ENCODE assay signal across 16 cellular contexts in genomic region chr13:49304356-49304755, GRCh38. TPM values are rescaled to one million over a fixed set of nuclear protein-coding genes. Genes with fewer than 3 reads are reported as not detected.
DNase-seq lines count a peak whose midpoint lies in the region; ATAC-seq, FAIRE-seq and TF ChIP-seq lines count a peak whose summit lies in the region.
"Had no signal": no experiment of that assay in that cellular context is flagged by ENCODE, and none has a peak within 500 bp of the region (broad histone marks: within the 10 kb centered on the region; RNA-seq: fewer than 3 reads in every experiment).

No MANE protein-coding gene starts in this region.

- TF ChIP-seq POLR2A in sigmoid colon (IDR thresholded peaks at IDR 0.05) (no peak), thyroid gland (IDR thresholded peaks at IDR 0.05) (no peak)

- peak overlapping the region; percentile 83 for H3K27ac ChIP-seq in Karpas-422 (ENCODE audit: low read length)
- peak overlapping the region in 54 of 59 donors; percentile 10 to 95 (median 78) for H3K27ac ChIP-seq in dorsolateral prefrontal cortex
- peak overlapping the region; percentile 66 to 89 (median 84) for H3K27ac ChIP-seq in sigmoid colon
- H3K27ac ChIP-seq in thyroid gland: peak overlapping the region; percentile 68 to 82 (median 76)
- H3K27ac ChIP-seq: RWPE1 had no signal

- no peak overlapping the region for H3K4me2 ChIP-seq in Karpas-422 (ENCODE audit: low read depth, low read length, poor library complexity, severe bottlenecking)

- H3K9ac ChIP-seq in Karpas-422 (ENCODE audit: low read length): no peak overlapping the region

- no peaks in the 10 kb centered on the region for H4K20me1 ChIP-seq in Karpas-422 (ENCODE audit: insufficient read depth, low read depth, low read length)

- ATAC-seq in HG02885 (IDR thresholded peaks at IDR 0.05; ENCODE audit: poor library complexity, unreplicated experiment): no peak

- WGBS in sigmoid colon, 2 donors: 90 to 91% methylated on average over 12 of the region's 12 CpGs
- WGBS in thyroid gland, 2 donors: 91 to 97% methylated on average over 12 of the region's 12 CpGs

- no peak for TF ChIP-seq EP300 in sigmoid colon (IDR thresholded peaks at IDR 0.05)

- H3K79me2 ChIP-seq in Karpas-422 (ENCODE audit: low read length): no peaks in the 10 kb centered on the region

- intact Hi-C loops in dorsolateral prefrontal cortex (cut with DNase I): loop anchor here in 1 of 2 donors (5.0 kb wide), 1 partner anchor 303 kb away; no protein-coding TSS in a partner anchor
- intact Hi-C loops in sigmoid colon (cut with DNase I): loop anchor here (5.0 kb wide), 1 partner anchor 303 kb away; no protein-coding TSS in a partner anchor
- intact Hi-C loops in thyroid gland (cut with DNase I): loop anchor here (5.0 to 10.0 kb wide), 3 partner anchors 133 to 303 kb away; partner anchors contain the start of gene PHF11

- DNase-seq in Karpas-422 (no peak), dorsolateral prefrontal cortex (no peak), sigmoid colon (no peak), thyroid gland (no peak), NCI-H2227 (lab: John Stamatoyannopoulos, UW; ENCODE audit: unreplicated experiment) (no peak), NK-92 (lab: John Stamatoyannopoulos, UW; ENCODE audit: unreplicated experiment) (no peak), frontal cortex (ENCODE audit: low spot score in 2 of 2) (no peak)
- DNase-seq: Caco-2, DMS153, EL, GOT3, KBM-7, NCI-H1930, NCI-H446 had no signal

- H3K9me2 ChIP-seq in Karpas-422 (replicated peaks; ENCODE audit: insufficient read depth, low read length): no peaks in the 10 kb centered on the region

- no peaks in the 10 kb centered on the region for H3K9me3 ChIP-seq in Karpas-422 (ENCODE audit: low read length)
- no peaks in the 10 kb centered on the region for H3K9me3 ChIP-seq in sigmoid colon
- no peaks in the 10 kb centered on the region for H3K9me3 ChIP-seq in thyroid gland
- H3K9me3 ChIP-seq: Caco-2 had no signal

- H3K27me3 ChIP-seq in Karpas-422 (ENCODE audit: low read length): no peaks in the 10 kb centered on the region
- H3K27me3 ChIP-seq in dorsolateral prefrontal cortex: no peaks in the 10 kb centered on the region
- H3K27me3 ChIP-seq in sigmoid colon: no peaks in the 10 kb centered on the region
- H3K27me3 ChIP-seq in thyroid gland: no peaks in the 10 kb centered on the region

- no peak overlapping the region for H2AFZ ChIP-seq in Karpas-422 (ENCODE audit: low read length)

- no peak for FAIRE-seq in frontal cortex (lab: Jason Lieb, UNC)

- H3K4me3 ChIP-seq in Karpas-422 (ENCODE audit: low read length): no peak overlapping the region
- H3K4me3 ChIP-seq in dorsolateral prefrontal cortex: no peak overlapping the region
- H3K4me3 ChIP-seq in sigmoid colon: no peak overlapping the region
- H3K4me3 ChIP-seq in thyroid gland (replicated peaks in 1 of 3): no peak overlapping the region

- TF ChIP-seq CTCF in dorsolateral prefrontal cortex (IDR thresholded peaks at IDR 0.05 in 54 of 56, conservative IDR thresholded peaks at IDR 0.05 in 2 of 56; ENCODE audit: low read depth in 1 of 56, partially characterized antibody in 56 of 56) (no peak), sigmoid colon (IDR thresholded peaks at IDR 0.05) (no peak), thyroid gland (IDR thresholded peaks at IDR 0.05) (no peak)

- H3K36me3 ChIP-seq in Karpas-422 (ENCODE audit: insufficient read depth, low read length) (peaks cover 6% of the 10 kb centered on the region; the same call in 1 of the 2 replicates), sigmoid colon (peaks cover 0 to 17% (median 2%) of the 10 kb centered on the region in 4 donors), thyroid gland (no peaks in the 10 kb centered on the region)

- H3K4me1 ChIP-seq in Karpas-422 (ENCODE audit: low read length): peaks cover 82% of the 10 kb centered on the region
- peaks cover 0 to 76% (median 70%) of the 10 kb centered on the region in 4 donors for H3K4me1 ChIP-seq in sigmoid colon
- peaks cover 35 to 79% of the 10 kb centered on the region in 2 donors for H3K4me1 ChIP-seq in thyroid gland

RNA-seq across cellular contexts. Expression of gene CDADC1, which starts 56.6 kb away (rescaled TPM):
- total RNA-seq in Karpas-422 (2014; rRNA removed; shearing (Covaris generic); ENCODE audit: low replicate concordance): 4.7 and 19.3 TPM in 2 replicates
- total RNA-seq in dorsolateral prefrontal cortex: 10 to 100 TPM; 10.8 to 28.5 (median 17.3) TPM
- 10 to 100 TPM in 1 of 4 donors, 1 to 10 TPM in 3; 6.5 to 12.2 (median 8.1) TPM for total RNA-seq in sigmoid colon
- polyA plus RNA-seq in sigmoid colon: 1 to 10 TPM; 2.4 to 4.5 (median 3.5) TPM
- total RNA-seq in thyroid gland: 10 to 100 TPM; 14.0 to 75.9 (median 18.7) TPM
- 12.6 TPM for total RNA-seq in frontal cortex
